8 cellular contexts compared by ENCODE assay signal in the genomic region with DNA sequence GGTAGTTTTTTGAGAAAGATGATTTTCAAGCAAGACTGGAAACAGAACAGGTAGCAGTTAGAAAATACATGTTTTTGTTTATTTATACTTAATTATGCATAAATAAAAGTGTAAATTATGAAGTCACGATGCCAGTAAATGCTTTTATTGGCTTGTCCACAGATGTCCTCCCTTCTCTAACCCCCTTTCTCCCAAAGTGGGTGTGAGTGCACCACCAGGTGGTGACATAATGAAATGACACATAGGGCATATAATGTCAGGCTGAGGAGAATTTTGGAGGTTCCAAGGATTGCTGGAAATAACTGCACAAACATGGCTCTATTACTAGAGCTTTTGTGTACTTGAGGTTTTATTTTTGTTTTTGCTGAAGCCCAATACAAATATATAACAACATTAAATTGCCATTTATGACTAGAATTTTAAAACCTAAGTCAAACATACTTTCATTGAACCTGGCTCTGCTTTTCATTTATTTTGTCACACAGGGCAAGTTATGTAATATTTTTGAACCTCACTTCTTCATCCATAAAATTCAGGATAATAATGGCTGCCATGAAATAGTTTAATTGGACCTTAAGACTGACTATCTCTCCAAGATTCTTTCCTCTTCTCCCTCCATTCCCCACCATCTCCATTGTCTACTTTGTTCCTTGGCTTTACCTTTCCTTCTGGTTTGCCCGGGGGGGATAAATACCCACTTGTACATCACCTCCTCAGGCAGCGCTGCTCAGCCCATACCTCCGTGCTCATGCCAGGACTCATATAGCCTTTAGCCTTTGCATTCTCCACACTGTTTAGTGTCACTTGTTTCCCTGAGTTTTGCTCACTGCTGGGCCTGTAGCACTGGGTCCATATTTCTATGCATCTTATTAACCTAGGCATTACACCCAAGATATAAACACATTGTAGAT.
DNase-seq lines count a peak whose midpoint lies in the region; ATAC-seq, FAIRE-seq and TF ChIP-seq lines count a peak whose summit lies in the region.

No MANE protein-coding gene starts in this region.

- no peaks in the 10 kb centered on the region for H3F3A ChIP-seq in OCI-LY1 (ENCODE audit: insufficient read depth, low read length)

- H4K20me1 ChIP-seq in OCI-LY1 (ENCODE audit: insufficient read depth, low read length) (no peaks in the 10 kb centered on the region), H1 (replicated peaks in 1 of 2; ENCODE audit: control insufficient read depth in 1 of 2, insufficient read depth in 2 of 2, low read length in 2 of 2) (no peaks in the 10 kb centered on the region)

- peak; percentile 94 for FAIRE-seq in H1 (lab: Jason Lieb, UNC)

- POLR2A ChIA-PET in H1 (lab: Charles Lee; ENCODE audit: partially characterized antibody), result no interaction called here

- H2BK15ac ChIP-seq in H1 (ENCODE audit: low read length), result no peak overlapping the region
- H2BK15ac ChIP-seq in neuronal stem cell (ENCODE audit: low read length), result no peak overlapping the region

- no peak overlapping the region for H2AK5ac ChIP-seq in H1 (ENCODE audit: low read depth, low read length)
- no peak overlapping the region for H2AK5ac ChIP-seq in neuronal stem cell (ENCODE audit: low read depth, low read length)

- H3K14ac ChIP-seq in H1 (ENCODE audit: insufficient read length), result no peak overlapping the region
- no peak overlapping the region for H3K14ac ChIP-seq in neuronal stem cell (ENCODE audit: low read length)

- H3K9me2 ChIP-seq in OCI-LY1 (ENCODE audit: low read depth, low read length), result no peaks in the 10 kb centered on the region

- H3K18ac ChIP-seq in H1 (ENCODE audit: extremely low read depth, low read length), result no peak overlapping the region
- H3K18ac ChIP-seq in neuronal stem cell (ENCODE audit: low read length), result no peak overlapping the region

- H3K4me2 ChIP-seq in OCI-LY1 (ENCODE audit: low read length) (no peak overlapping the region), H1 (ENCODE audit: insufficient read depth in 1 of 2, low read depth in 2 of 2, low read length in 2 of 2) (no peak overlapping the region), neuronal stem cell (ENCODE audit: insufficient read depth, low read length, poor library complexity, severe bottlenecking) (no peak overlapping the region)

- H2BK5ac ChIP-seq in H1 (ENCODE audit: low read depth, low read length) (no peak overlapping the region), neuronal stem cell (ENCODE audit: low read length) (no peak overlapping the region)

- peak overlapping the region; percentile 62; the same call in 1 of the 2 replicates for H2BK20ac ChIP-seq in H1 (ENCODE audit: low read length)

- no peak for DNase-seq in AG09319 (ENCODE audit: extremely low read depth, low read depth)
- peak; percentile 40 for DNase-seq in GM10266 (ENCODE audit: extremely low spot score)
- peak in 1 of 2 experiments; percentile 63 for DNase-seq in H1 (ENCODE audit: low read depth in 1 of 2, low spot score in 2 of 2)
- DNase-seq in neuronal stem cell (ENCODE audit: low spot score), result peak; percentile 33
- no peak for DNase-seq in hypothalamus (lab: John Stamatoyannopoulos, UW)

- TF ChIP-seq RAD21 in H1 (IDR thresholded peaks at IDR 0.05 in 1 of 2, conservative IDR thresholded peaks at IDR 0.05 in 1 of 2; ENCODE audit: low read depth in 2 of 2, low read length in 2 of 2), result peak; percentile 91 to 94

- H3K23ac ChIP-seq in H1 (ENCODE audit: insufficient read length) (no peak overlapping the region), neuronal stem cell (ENCODE audit: low read depth, low read length, poor library complexity) (no peak overlapping the region)

- H3K4me1 ChIP-seq in OCI-LY1 (ENCODE audit: insufficient read depth, low read length, severe bottlenecking), result no peaks in the 10 kb centered on the region
- no peaks in the 10 kb centered on the region; a peak in 2 of 7 replicates for H3K4me1 ChIP-seq in H1 (replicated peaks in 1 of 4; ENCODE audit: control insufficient read depth in 3 of 4, insufficient read depth in 4 of 4, low read length in 3 of 4)
- H3K4me1 ChIP-seq in neuronal stem cell (ENCODE audit: control insufficient read depth in 2 of 2, insufficient read depth in 1 of 2, low read depth in 1 of 2, low read length in 2 of 2), result no peaks in the 10 kb centered on the region

- H3K23me2 ChIP-seq in H1 (ENCODE audit: low read depth, low read length), result no peaks in the 10 kb centered on the region

- H4K91ac ChIP-seq in H1 (replicated peaks; ENCODE audit: insufficient read length, low read length), result no peak overlapping the region
- H4K91ac ChIP-seq in neuronal stem cell (ENCODE audit: low read depth, low read length, poor library complexity), result no peak overlapping the region

- no peaks in the 10 kb centered on the region for H3K9me3 ChIP-seq in OCI-LY1 (ENCODE audit: low read length)
- H3K9me3 ChIP-seq in H1 (ENCODE audit: insufficient read depth in 2 of 2, low read depth in 1 of 2, low read length in 1 of 2), result no peaks in the 10 kb centered on the region
- no peaks in the 10 kb centered on the region for H3K9me3 ChIP-seq in neuronal stem cell (replicated peaks in 1 of 2; ENCODE audit: control insufficient read depth in 2 of 2, insufficient read depth in 1 of 2, low read depth in 1 of 2, low read length in 2 of 2)

- no peaks in the 10 kb centered on the region for H3K36me3 ChIP-seq in OCI-LY1 (ENCODE audit: insufficient read depth, low read length)
- H3K36me3 ChIP-seq in H1 (ENCODE audit: control insufficient read depth in 2 of 4, insufficient read depth in 4 of 4, low read length in 3 of 4), result no peaks in the 10 kb centered on the region
- no peaks in the 10 kb centered on the region for H3K36me3 ChIP-seq in neuronal stem cell (replicated peaks in 1 of 2; ENCODE audit: control insufficient read depth in 2 of 2, insufficient read depth in 2 of 2, low read length in 2 of 2)

- H3K79me2 ChIP-seq in OCI-LY1 (ENCODE audit: insufficient read depth, low read length) (no peaks in the 10 kb centered on the region), H1 (ENCODE audit: control insufficient read depth in 1 of 2, insufficient read depth in 2 of 2, low read length in 2 of 2) (no peaks in the 10 kb centered on the region)

- H3K4ac ChIP-seq in H1 (replicated peaks; ENCODE audit: insufficient read length, low read depth, low read length), result no peak overlapping the region
- no peak overlapping the region for H3K4ac ChIP-seq in neuronal stem cell (ENCODE audit: low read length)

- H2BK12ac ChIP-seq in H1 (ENCODE audit: low read depth, low read length) (no peak overlapping the region), neuronal stem cell (ENCODE audit: low read length) (no peak overlapping the region)

- no peak overlapping the region for H3K27ac ChIP-seq in OCI-LY1 (ENCODE audit: low read depth, low read length, poor library complexity, severe bottlenecking)
- H3K27ac ChIP-seq in H1 (ENCODE audit: low read depth, low read length), result no peak overlapping the region
- no peak overlapping the region for H3K27ac ChIP-seq in neuronal stem cell (replicated peaks; ENCODE audit: low read length)

- H4K8ac ChIP-seq in H1 (ENCODE audit: extremely low read depth, insufficient read depth, low read length), result no peak overlapping the region
- H4K8ac ChIP-seq in neuronal stem cell (ENCODE audit: low read depth, low read length), result no peak overlapping the region

- H3K4me3 ChIP-seq in OCI-LY1 (ENCODE audit: low read depth, low read length, poor library complexity, severe bottlenecking), result no peak overlapping the region
- H3K4me3 ChIP-seq in H1 (ENCODE audit: extremely low read depth in 1 of 4, insufficient read depth in 2 of 4, low read depth in 3 of 4, low read length in 4 of 4), result no peak overlapping the region
- no peak overlapping the region for H3K4me3 ChIP-seq in neuronal stem cell (ENCODE audit: low read length in 2 of 2)

- H3K79me1 ChIP-seq in H1 (ENCODE audit: low read depth, low read length) (no peaks in the 10 kb centered on the region), neuronal stem cell (ENCODE audit: low read depth, low read length) (no peaks in the 10 kb centered on the region)

- no peak overlapping the region for H2AFZ ChIP-seq in OCI-LY1 (ENCODE audit: low read length)
- no peak overlapping the region for H2AFZ ChIP-seq in H1 (ENCODE audit: low read length)
- H2AFZ ChIP-seq in neuronal stem cell (ENCODE audit: low read length), result no peak overlapping the region

- H3K9ac ChIP-seq in OCI-LY1 (ENCODE audit: low read length) (no peak overlapping the region), H1 (replicated peaks in 1 of 4; ENCODE audit: extremely low read depth in 1 of 4, low read depth in 3 of 4, low read length in 3 of 4) (no peak overlapping the region; a peak in 1 of 7 replicates), neuronal stem cell (ENCODE audit: low read depth, low read length, poor library complexity) (no peak overlapping the region)

- 82% methylated on average over 4 of the region's 4 CpGs; no CpG with 5 or more reads in 1 of the 2 experiments for WGBS in H1 (ENCODE audit: extremely low coverage in 1 of 2, insufficient coverage in 1 of 2, insufficient read length in 1 of 2, insufficient replicate concordance in 2 of 2, low coverage in 1 of 2, low lambda C conversion rate in 2 of 2, missing lambda C conversion rate in 1 of 2), 2 experiments
- no CpG with 5 or more reads among the region's 4 CpGs for WGBS in neuronal stem cell (ENCODE audit: extremely low coverage in 2 of 2, insufficient read length in 2 of 2, insufficient replicate concordance in 1 of 2), 2 donors

- CTCF ChIA-PET in H1 (lab: Charles Lee; ENCODE audit: partially characterized antibody), result interaction anchor here (0.6 to 4.4 kb wide), 27 partner anchors 8 to 1244 kb away, joined by 3 to 26 read pairs (median 4); no protein-coding TSS in a partner anchor

- TF ChIP-seq POLR2A in H1 (IDR thresholded peaks at IDR 0.05; ENCODE audit: control extremely low read depth in 1 of 2, low read depth in 2 of 2, low read length in 2 of 2), result no peak

- H3K56ac ChIP-seq in H1 (replicated peaks; ENCODE audit: insufficient read length, low read depth, low read length), result no peak overlapping the region

- no peak for TF ChIP-seq EP300 in H1 (IDR thresholded peaks at IDR 0.05; ENCODE audit: borderline replicate concordance in 1 of 2, low read depth in 2 of 2, low read length in 2 of 2)

- peak; percentile 75 for TF ChIP-seq CTCF in AG09319 (IDR thresholded peaks at IDR 0.05; ENCODE audit: low read depth, low read length)
- peak; percentile 73 for TF ChIP-seq CTCF in GM10266 (IDR thresholded peaks at IDR 0.05; ENCODE audit: control insufficient read depth, insufficient read depth, low read depth, missing control alignments)
- peak; percentile 72 for TF ChIP-seq CTCF in OCI-LY1 (IDR thresholded peaks at IDR 0.05; ENCODE audit: low read length)
- TF ChIP-seq CTCF in H1 (IDR thresholded peaks at IDR 0.05; ENCODE audit: control extremely low read depth in 1 of 3, insufficient read depth in 1 of 3, low read depth in 1 of 3, low read length in 3 of 3), result peak; percentile 46 to 82 (median 79)

- H2BK120ac ChIP-seq in H1 (replicated peaks; ENCODE audit: low read depth, low read length) (no peak overlapping the region), neuronal stem cell (ENCODE audit: low read depth, low read length) (no peak overlapping the region)

- H4K5ac ChIP-seq in H1 (ENCODE audit: insufficient read length, low read depth, low read length), result no peak overlapping the region

- H3K27me3 ChIP-seq in OCI-LY1 (ENCODE audit: insufficient read depth, low read length) (no peaks in the 10 kb centered on the region), H1 (replicated peaks in 1 of 4; ENCODE audit: control insufficient read depth in 3 of 4, extremely low read depth in 1 of 4, insufficient read depth in 3 of 4, low read length in 3 of 4) (no peaks in the 10 kb centered on the region), neuronal stem cell (ENCODE audit: control insufficient read depth in 3 of 3, insufficient read depth in 3 of 3, low read depth in 1 of 3, low read length in 3 of 3) (no peaks in the 10 kb centered on the region)

- ATAC-seq in HG02981 (IDR thresholded peaks at IDR 0.05; ENCODE audit: unreplicated experiment) (peak; percentile 88), HG03460 (IDR thresholded peaks at IDR 0.05; ENCODE audit: unreplicated experiment) (no peak)

Comparison
In these comparisons a context has a peak if more than half of its experiments do, and no peak if none do; other contexts are left out.
1. DNase-seq: peak in GM10266 (single experiment) and neuronal stem cell (single experiment); none in AG09319 (single experiment) and hypothalamus (0 of 51).
2. Peak in every context shown above with its lines, with median percentiles within 50 percentile points of each other: CTCF ChIP-seq.